ENCODE assay signal across 16 cellular contexts in the genomic region with DNA sequence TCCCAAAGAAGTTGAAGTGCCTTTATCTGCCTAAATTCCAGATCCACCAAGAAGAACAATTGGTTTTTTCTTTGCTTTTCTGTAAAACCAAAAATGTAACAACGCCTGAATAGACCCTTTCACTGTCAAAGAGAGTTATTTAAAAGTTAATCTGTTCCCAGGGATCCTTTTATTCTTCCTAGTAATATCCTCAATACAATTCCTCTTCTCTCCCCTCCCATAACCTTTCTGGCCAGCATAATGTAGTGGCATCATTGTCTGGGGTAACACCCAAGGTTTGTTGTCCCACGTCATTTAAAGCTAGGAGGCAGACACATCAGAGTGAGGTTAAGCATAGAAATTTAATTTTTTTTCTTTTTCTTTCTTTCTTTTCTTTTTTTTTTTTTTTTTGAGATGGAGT. TPM values are rescaled to one million over a fixed set of nuclear protein-coding genes. Genes with fewer than 3 reads are reported as not detected.
DNase-seq lines count a peak whose midpoint lies in the region; ATAC-seq and TF ChIP-seq lines count a peak whose summit lies in the region.
"Had no signal": no experiment of that assay in that cellular context is flagged by ENCODE, and none has a peak within 500 bp of the region (broad histone marks: within the 10 kb centered on the region; RNA-seq: fewer than 3 reads in every experiment).

No MANE protein-coding gene starts in this region.

- no peaks in the 10 kb centered on the region for H3K9me3 ChIP-seq in Loucy (ENCODE audit: insufficient read depth, low read depth, low read length)
- no peaks in the 10 kb centered on the region for H3K9me3 ChIP-seq in testis
- H3K9me3 ChIP-seq: BLaER1 had no signal

- no peak for ATAC-seq in HG02642 (IDR thresholded peaks at IDR 0.05; ENCODE audit: poor library complexity, unreplicated experiment)
- ATAC-seq: GM23338, HepG2 had no signal

- H3F3A ChIP-seq in Loucy (ENCODE audit: low read depth), result no peaks in the 10 kb centered on the region

- H3K9me2 ChIP-seq in Loucy (replicated peaks; ENCODE audit: low read depth, low read length), result no peaks in the 10 kb centered on the region

- H3K27me3 ChIP-seq in Loucy (ENCODE audit: insufficient read depth, low read length, poor library complexity, severe bottlenecking), result no peaks in the 10 kb centered on the region
- H3K27me3 ChIP-seq in testis, result no peaks in the 10 kb centered on the region
- H3K27me3 ChIP-seq: BLaER1 had no signal

- H3K36me3 ChIP-seq in Loucy (ENCODE audit: insufficient read depth, low read length), result no peaks in the 10 kb centered on the region
- no peaks in the 10 kb centered on the region for H3K36me3 ChIP-seq in testis (ENCODE audit: low read depth, missing control alignments)
- H3K36me3 ChIP-seq: BLaER1 had no signal

- TF ChIP-seq CTCF in Loucy (conservative IDR thresholded peaks at IDR 0.05; ENCODE audit: low read length) (no peak), testis (IDR thresholded peaks at IDR 0.05) (no peak)

- H4K20me1 ChIP-seq in Loucy (ENCODE audit: insufficient read depth, low read length, poor library complexity, severe bottlenecking), result no peaks in the 10 kb centered on the region
- H4K20me1 ChIP-seq: BLaER1 had no signal

- no peak for TF ChIP-seq POLR2A in testis (IDR thresholded peaks at IDR 0.05)

- DNase-seq in COLO829 (ENCODE audit: low spot score) (peak; percentile 68), SK-MEL-5 (ENCODE audit: low read depth, low spot score) (peak; percentile 90), testis (peak; percentile 47), NCI-H146 treated with DMSO at 0.1 percent for 48 hours (lab: John Stamatoyannopoulos, UW; ENCODE audit: unreplicated experiment) (no peak), KG1 (lab: John Stamatoyannopoulos, UW) (no peak)
- DNase-seq: 8988T; AML-193; CD8-positive, alpha-beta memory T cell; DMS 273 treated with DMSO at 0.1 percent for 48 hours; H7 had no signal

- in situ Hi-C loops in SK-MEL-5 (cut with HindIII; ENCODE audit: low pct_unique_long_range_greater_than_20kb, low sequenced_read_pairs), result no loop called here

- H3K27ac ChIP-seq in testis, result peak overlapping the region; percentile 70 to 81
- H3K27ac ChIP-seq: BLaER1 had no signal

- H3K4me1 ChIP-seq in Loucy (ENCODE audit: insufficient read depth, low read length, poor library complexity, severe bottlenecking), result no peaks in the 10 kb centered on the region
- peaks cover 28% of the 10 kb centered on the region for H3K4me1 ChIP-seq in testis

- 51 to 67% methylated on average over 2 of the region's 2 CpGs for WGBS in testis, 2 donors

- H3K79me2 ChIP-seq in Loucy (ENCODE audit: insufficient read depth, low read length), result no peaks in the 10 kb centered on the region

- H2AFZ ChIP-seq in Loucy (ENCODE audit: low read length), result peak overlapping the region; percentile 42; the same call in 1 of the 2 replicates
- H2AFZ ChIP-seq: GM23338 had no signal

- H3K9ac ChIP-seq in Loucy (ENCODE audit: low read depth, low read length, poor library complexity, severe bottlenecking), result no peak overlapping the region
- H3K9ac ChIP-seq: BLaER1 had no signal

- no peak overlapping the region for H3K4me2 ChIP-seq in Loucy (ENCODE audit: low read depth, low read length, poor library complexity, severe bottlenecking)
- H3K4me2 ChIP-seq: BLaER1, GM23338 had no signal

- intact Hi-C loops in testis (cut with DNase I; ENCODE audit: low total_unique reads), result no loop called here

- H3K4me3 ChIP-seq in Loucy (ENCODE audit: low read length, poor library complexity, severe bottlenecking), result no peak overlapping the region
- no peak overlapping the region for H3K4me3 ChIP-seq in testis
- H3K4me3 ChIP-seq: BLaER1, GM23338 had no signal

RNA-seq across cellular contexts. Expression of gene MS4A2, which starts 39.9 kb away (rescaled TPM):
- total RNA-seq in SK-MEL-5 (2014; rRNA removed; shearing (Covaris generic)), result not detected in 2 replicates
- not detected in 2 replicates for polyA plus RNA-seq in SK-MEL-5 (2015; cell fraction: cytosol; rRNA removed)
- not detected in 2 replicates for polyA plus RNA-seq in SK-MEL-5 (2015; cell fraction: nucleus; rRNA removed)
- 1 to 10 TPM in 1 of 2 donors, under 1 TPM in 1; 0.39 to 2.6 TPM for total RNA-seq in testis
- 2.0 TPM for polyA plus RNA-seq in testis (ENCODE audit: insufficient read depth, low read depth, low replicate concordance)
- total RNA-seq: CD8-positive, alpha-beta memory T cell; Daoy; GM23338; H7; HepG2 had no signal
- polyA plus RNA-seq: CD8-positive, alpha-beta memory T cell; GM23338; HepG2 had no signal

RNA-seq across cellular contexts. Expression of gene MS4A6A, which starts 54.5 kb away (rescaled TPM):
- total RNA-seq in SK-MEL-5 (2014; rRNA removed; shearing (Covaris generic)), result 0.53 TPM in 1 of 2 replicates, not detected in the other
- not detected in 2 replicates for polyA plus RNA-seq in SK-MEL-5 (2015; cell fraction: cytosol; rRNA removed)
- not detected in 2 replicates for polyA plus RNA-seq in SK-MEL-5 (2015; cell fraction: nucleus; rRNA removed)
- total RNA-seq in testis, result 10 to 100 TPM in 1 of 2 donors, 1 to 10 TPM in 1; 6.1 to 21.6 TPM
- polyA plus RNA-seq in testis (ENCODE audit: insufficient read depth, low read depth, low replicate concordance), result 49.5 TPM
- total RNA-seq: Daoy, GM23338, H7, HepG2 had no signal
- polyA plus RNA-seq: GM23338, HepG2 had no signal

Comparison
In these comparisons a context has a peak if more than half of its experiments do, and no peak if none do; other contexts are left out.
1. DNase-seq: peak in COLO829 (single experiment), SK-MEL-5 (single experiment) and testis (single experiment); none in NCI-H146 treated with DMSO at 0.1 percent for 48 hours (single experiment) and KG1 (single experiment).